ENCODE assay signal across 34 cellular contexts in the genomic region with DNA sequence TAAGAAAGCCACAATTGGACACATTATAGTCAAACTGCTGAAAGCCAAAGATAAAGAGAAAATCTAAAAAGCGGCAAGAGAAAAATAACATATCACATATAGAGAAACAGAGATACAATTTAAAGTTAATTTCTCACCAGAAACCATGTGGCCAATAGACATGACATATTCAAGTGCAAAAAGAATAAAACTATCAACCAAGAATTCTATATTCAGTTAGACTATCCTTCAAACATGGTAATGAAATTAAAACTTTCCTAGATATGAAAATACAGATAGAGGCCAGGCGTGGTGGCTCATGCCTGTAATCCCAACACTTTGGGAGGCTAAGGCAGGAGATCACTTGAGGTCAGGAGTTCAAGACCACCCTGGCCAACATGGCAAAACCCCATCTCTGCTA.
"Had no signal": no experiment of that assay in that cellular context is flagged by ENCODE, and none has a peak within 500 bp of the region (broad histone marks: within the 10 kb centered on the region; RNA-seq: fewer than 3 reads in every experiment).

No MANE protein-coding gene starts in this region.

- H3K27ac ChIP-seq: adrenal gland, ascending aorta, body of pancreas, brain microvascular endothelial cell, breast epithelium, cardiac muscle cell had no signal

- FAIRE-seq: astrocyte, bronchial epithelial cell had no signal

- H3K27me3 ChIP-seq: adrenal gland, ascending aorta, body of pancreas, brain microvascular endothelial cell, breast epithelium, cardiac muscle cell had no signal

- H3K4me3 ChIP-seq: adrenal gland, ascending aorta, body of pancreas, breast epithelium, cardiac muscle cell had no signal

- DNase-seq: activated effector memory CD4-positive, alpha-beta T cell treated with anti-CD3 and anti-CD28 coated beads, Interleukin-2, amount 50 U/mL, for 16 hours; activated effector memory CD4-positive, alpha-beta T cell treated with Interleukin-2 at 50 U/mL for 16 hours; activated gamma-delta T cell; activated gamma-delta T cell treated with Interleukin-2 at 50 U/mL for 16 hours; activated naive CD4-positive, alpha-beta T cell; activated naive CD4-positive, alpha-beta T cell treated with anti-CD3 and anti-CD28 coated beads for 36 hours; activated naive CD4-positive, alpha-beta T cell treated with anti-CD3 and anti-CD28 coated beads, Interleukin-2, amount 10 ng/mL, durations not matched to agents 7 days and 5 days; activated naive CD4-positive, alpha-beta T cell treated with anti-CD3 and anti-CD28 coated beads, Interleukin-2, amount 50 U/mL, for 16 hours; activated naive CD4-positive, alpha-beta T cell treated with Interleukin-2 at 50 U/mL for 16 hours; activated naive CD8-positive, alpha-beta T cell treated with anti-CD3 and anti-CD28 coated beads for 36 hours; activated naive CD8-positive, alpha-beta T cell treated with anti-CD3 and anti-CD28 coated beads, Interleukin-2, amount 10 ng/mL, durations not matched to agents 7 days and 5 days; activated naive CD8-positive, alpha-beta T cell treated with anti-CD3 and anti-CD28 coated beads, Interleukin-2, amount 50 U/mL, for 24 hours; activated T-cell treated with anti-CD3 and anti-CD28 coated beads, Interleukin-2, amount 50 U/mL, for 1 hour; activated T-cell treated with anti-CD3 and anti-CD28 coated beads, Interleukin-2, amount 50 U/mL, for 24 hours; activated T-cell treated with anti-CD3 and anti-CD28 coated beads, Interleukin-2, amount 50 U/mL, for 4 hours; activated T-cell treated with anti-CD3 and anti-CD28 coated beads, Interleukin-2, amount 50 U/mL, for 48 hours; activated T-cell treated with anti-CD3 and anti-CD28 coated beads, Interleukin-2, amount 50 U/mL, for 72 hours; adrenal gland; amniotic stem cell; amygdala; anterior cingulate cortex; aorta; body of pancreas; brain microvascular endothelial cell; caudate nucleus; central memory CD4-positive, alpha-beta T cell; cerebellar nuclear complex had no signal

- H3K36me3 ChIP-seq: adrenal gland, ascending aorta, brain microvascular endothelial cell, breast epithelium, cardiac muscle cell had no signal

- H3K4me1 ChIP-seq: ascending aorta, breast epithelium had no signal

- ATAC-seq: activated naive CD4-positive, alpha-beta T cell treated with anti-CD3 and anti-CD28 coated beads, Interleukin-2, amount 50 U/mL, for 72 hours; activated naive CD8-positive, alpha-beta T cell treated with anti-CD3 and anti-CD28 coated beads, Interleukin-2, amount 50 U/mL, for 24 hours; activated T-cell treated with anti-CD3 and anti-CD28 coated beads, Interleukin-2, amount 50 U/mL, for 4 hours; activated T-cell treated with anti-CD3 and anti-CD28 coated beads, Interleukin-2, amount 50 U/mL, for 72 hours; activated T-helper 17 cell treated with anti-CD3 and anti-CD28 coated beads, Interleukin-2, amount 50 U/mL, for 72 hours; body of pancreas had no signal
